ENCODE assay signal across 17 cellular contexts in the genomic region with DNA sequence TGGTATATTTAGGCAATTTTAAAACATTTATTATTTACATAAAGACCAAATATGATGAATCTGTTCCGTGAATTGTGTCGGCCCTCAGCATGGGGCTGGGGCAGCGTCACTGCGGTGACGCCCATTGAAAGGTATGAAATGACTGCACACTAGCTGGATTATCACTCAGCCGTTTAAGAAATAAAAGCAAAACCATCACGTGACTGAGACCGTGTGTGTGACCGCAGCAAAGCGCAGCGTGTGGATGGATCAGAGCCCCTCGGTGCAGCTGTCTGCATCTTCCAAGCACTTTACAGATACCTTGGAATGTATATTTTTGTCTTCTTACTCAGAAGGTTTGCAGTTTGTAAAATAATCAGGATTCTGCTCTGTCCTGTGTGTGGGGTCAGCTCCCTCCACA. TPM values are rescaled to one million over a fixed set of nuclear protein-coding genes. Genes with fewer than 3 reads are reported as not detected.
DNase-seq lines count a peak whose midpoint lies in the region; ATAC-seq and TF ChIP-seq lines count a peak whose summit lies in the region.
"Had no signal": no experiment of that assay in that cellular context is flagged by ENCODE, and none has a peak within 500 bp of the region (broad histone marks: within the 10 kb centered on the region; RNA-seq: fewer than 3 reads in every experiment).

No MANE protein-coding gene starts in this region.

- no peaks in the 10 kb centered on the region for H3K27me3 ChIP-seq in stomach

- no peak for DNase-seq in activated T-cell treated with anti-CD3 and anti-CD28 coated beads, Interleukin-2, amount 50 U/mL, for 24 hours
- DNase-seq in activated T-cell treated with anti-CD3 and anti-CD28 coated beads for 4 hours (no peak), immature natural killer cell (no peak), stomach (no peak), RPMI8226 (no peak), kidney tubule cell (ENCODE audit: low spot score) (no peak)
- no peak for DNase-seq in activated T-helper 1 cell treated with anti-CD3 and anti-CD28 coated beads, Interleukin-12 subunit alpha, Interleukin-12 subunit beta, Interleukin-2, Interleukin-4 antibody, amounts not matched to agents 30 ng/mL and 10 ng/mL and 1 ng/mL, durations not matched to agents 14 hours and 24 hours and 36 hours (ENCODE audit: low spot score)
- DNase-seq: Calu3, GOT3, Karpas-422, NCI-H1436 treated with DMSO at 0.1 percent for 48 hours, NCI-H510A, SW 1271 had no signal

- no peaks in the 10 kb centered on the region for H3K9me3 Mint-ChIP-seq in activated T-cell treated with anti-CD3 and anti-CD28 coated beads, Interleukin-2, amount 50 U/mL, for 24 hours
- H3K9me3 Mint-ChIP-seq in activated T-helper 1 cell treated with anti-CD3 and anti-CD28 coated beads, Interleukin-12 subunit alpha, Interleukin-12 subunit beta, Interleukin-2, Interleukin-4 antibody, amounts not matched to agents 30 ng/mL and 10 ng/mL and 1 ng/mL, durations not matched to agents 14 hours and 24 hours and 36 hours, result no peaks in the 10 kb centered on the region
- H3K9me3 Mint-ChIP-seq in immature natural killer cell, result no peaks in the 10 kb centered on the region
- H3K9me3 Mint-ChIP-seq: central memory CD8-positive, alpha-beta T cell had no signal

- H3K4me3 Mint-ChIP-seq in activated T-cell treated with anti-CD3 and anti-CD28 coated beads, Interleukin-2, amount 50 U/mL, for 24 hours, result no peak overlapping the region
- H3K4me3 Mint-ChIP-seq in activated T-helper 1 cell treated with anti-CD3 and anti-CD28 coated beads, Interleukin-12 subunit alpha, Interleukin-12 subunit beta, Interleukin-2, Interleukin-4 antibody, amounts not matched to agents 30 ng/mL and 10 ng/mL and 1 ng/mL, durations not matched to agents 14 hours and 24 hours and 36 hours, result no peak overlapping the region
- H3K4me3 Mint-ChIP-seq in immature natural killer cell, result no peak overlapping the region
- H3K4me3 Mint-ChIP-seq: central memory CD8-positive, alpha-beta T cell had no signal

- H3K4me1 ChIP-seq in stomach, result peaks cover 0 to 25% (median 2%) of the 10 kb centered on the region in 4 donors

- H3K4me3 ChIP-seq in stomach, result no peak overlapping the region

- no peak for TF ChIP-seq POLR2A in stomach (IDR thresholded peaks at IDR 0.05)

- intact Hi-C loops in activated T-helper 1 cell treated with anti-CD3 and anti-CD28 coated beads, Interleukin-12 subunit alpha, Interleukin-12 subunit beta, Interleukin-2, Interleukin-4 antibody, amounts not matched to agents 30 ng/mL and 10 ng/mL and 1 ng/mL, durations not matched to agents 14 hours and 24 hours and 36 hours (cut with micrococcal nuclease), result no loop called here
- intact Hi-C loops in stomach (cut with DNase I; ENCODE audit: low total_unique reads), result no loop called here

- WGBS in stomach, 5 donors, result 79 to 92% (median 89%) methylated on average over 12 of the region's 12 CpGs

- H3K36me3 Mint-ChIP-seq in activated T-cell treated with anti-CD3 and anti-CD28 coated beads, Interleukin-2, amount 50 U/mL, for 24 hours (ENCODE audit: low read depth), result peaks cover 90% of the 10 kb centered on the region
- H3K36me3 Mint-ChIP-seq in activated T-helper 1 cell treated with anti-CD3 and anti-CD28 coated beads, Interleukin-12 subunit alpha, Interleukin-12 subunit beta, Interleukin-2, Interleukin-4 antibody, amounts not matched to agents 30 ng/mL and 10 ng/mL and 1 ng/mL, durations not matched to agents 14 hours and 24 hours and 36 hours (ENCODE audit: low read depth), result peaks cover 41% of the 10 kb centered on the region
- peaks cover 6 to 46% (median 28%) of the 10 kb centered on the region in 3 donors for H3K36me3 Mint-ChIP-seq in immature natural killer cell

- no peak for ATAC-seq in HG03159 (IDR thresholded peaks at IDR 0.05; ENCODE audit: unreplicated experiment)
- ATAC-seq: esophagus mucosa, sciatic nerve had no signal

- no peak for TF ChIP-seq EP300 in stomach (IDR thresholded peaks at IDR 0.05)

- H3K4me1 Mint-ChIP-seq in activated T-cell treated with anti-CD3 and anti-CD28 coated beads, Interleukin-2, amount 50 U/mL, for 24 hours (ENCODE audit: low read depth), result peaks cover 19% of the 10 kb centered on the region
- peaks cover 16% of the 10 kb centered on the region for H3K4me1 Mint-ChIP-seq in activated T-helper 1 cell treated with anti-CD3 and anti-CD28 coated beads, Interleukin-12 subunit alpha, Interleukin-12 subunit beta, Interleukin-2, Interleukin-4 antibody, amounts not matched to agents 30 ng/mL and 10 ng/mL and 1 ng/mL, durations not matched to agents 14 hours and 24 hours and 36 hours (ENCODE audit: low read depth)
- H3K4me1 Mint-ChIP-seq in immature natural killer cell, result peaks cover 0 to 10% of the 10 kb centered on the region in 2 donors

- no peaks in the 10 kb centered on the region for H3K27me3 Mint-ChIP-seq in activated T-cell treated with anti-CD3 and anti-CD28 coated beads, Interleukin-2, amount 50 U/mL, for 24 hours
- H3K27me3 Mint-ChIP-seq in activated T-helper 1 cell treated with anti-CD3 and anti-CD28 coated beads, Interleukin-12 subunit alpha, Interleukin-12 subunit beta, Interleukin-2, Interleukin-4 antibody, amounts not matched to agents 30 ng/mL and 10 ng/mL and 1 ng/mL, durations not matched to agents 14 hours and 24 hours and 36 hours (ENCODE audit: insufficient read depth), result no peaks in the 10 kb centered on the region
- H3K27me3 Mint-ChIP-seq in immature natural killer cell (ENCODE audit: low read depth in 3 of 3), result peaks cover 0 to 6% (median 2%) of the 10 kb centered on the region in 3 donors
- H3K27me3 Mint-ChIP-seq: central memory CD8-positive, alpha-beta T cell had no signal

- H3K27ac ChIP-seq in stomach, result peak overlapping the region in 3 of 5 donors; percentile 22 to 60 (median 54)

- H3K27ac Mint-ChIP-seq in activated T-cell treated with anti-CD3 and anti-CD28 coated beads, Interleukin-2, amount 50 U/mL, for 24 hours, result peak overlapping the region; percentile 45
- H3K27ac Mint-ChIP-seq in activated T-helper 1 cell treated with anti-CD3 and anti-CD28 coated beads, Interleukin-12 subunit alpha, Interleukin-12 subunit beta, Interleukin-2, Interleukin-4 antibody, amounts not matched to agents 30 ng/mL and 10 ng/mL and 1 ng/mL, durations not matched to agents 14 hours and 24 hours and 36 hours, result peak overlapping the region; percentile 42
- H3K27ac Mint-ChIP-seq in immature natural killer cell, result peak overlapping the region in 4 of 6 donors; percentile 71 to 90 (median 80)

- peaks cover 36 to 90% (median 84%) of the 10 kb centered on the region in 4 donors for H3K36me3 ChIP-seq in stomach

- TF ChIP-seq CTCF in stomach (IDR thresholded peaks at IDR 0.05), result no peak

- no peaks in the 10 kb centered on the region for H3K9me3 ChIP-seq in stomach

RNA-seq across cellular contexts. Expression of a gene that starts 45.3 kb away (rescaled TPM):
- 55.1 and 56.7 TPM in 2 replicates for total RNA-seq in activated T-helper 1 cell treated with anti-CD3 and anti-CD28 coated beads, Interleukin-12 subunit alpha, Interleukin-12 subunit beta, Interleukin-2, Interleukin-4 antibody, amounts not matched to agents 30 ng/mL and 10 ng/mL and 1 ng/mL, durations not matched to agents 14 hours and 24 hours and 36 hours
- 10 to 100 TPM; 34.3 to 65.5 (median 48.9) TPM for polyA plus RNA-seq in immature natural killer cell
- total RNA-seq in stomach, result 100 to 1,000 TPM in 2 of 5 donors, 10 to 100 TPM in 3; 75.3 to 108 (median 92.9) TPM
- 10 to 100 TPM; 62.8 to 70.7 (median 62.9) TPM for polyA plus RNA-seq in stomach
